Comparison of ENCODE assay signal across 1 cellular context in the genomic region with DNA sequence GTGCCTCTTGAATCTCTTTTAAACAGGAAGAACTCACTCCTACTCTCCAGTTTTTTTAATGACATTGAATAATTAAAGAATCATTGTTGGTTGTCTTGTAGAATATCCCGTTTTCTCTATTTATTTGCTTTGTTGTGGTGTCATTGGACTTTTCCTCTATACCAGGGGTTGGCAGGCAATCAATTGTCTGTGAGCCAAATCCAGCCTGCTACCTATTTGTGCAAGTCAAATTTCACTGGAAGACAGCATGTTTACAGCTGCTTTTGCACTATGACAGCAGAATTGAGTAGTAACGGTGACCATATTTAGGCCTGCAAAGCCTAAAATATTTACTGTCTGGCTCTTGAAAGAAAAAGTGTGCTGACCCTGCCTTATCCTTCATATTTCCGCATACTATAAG.
TF ChIP-seq lines count a peak whose summit lies in the region.

No MANE protein-coding gene starts in this region.

TF ChIP-seq in HepG2, 621 proteins besides CTCF, POLR2A, EP300 and RAD21 (continued from another document):
- TF ChIP-seq, protein P1, sequence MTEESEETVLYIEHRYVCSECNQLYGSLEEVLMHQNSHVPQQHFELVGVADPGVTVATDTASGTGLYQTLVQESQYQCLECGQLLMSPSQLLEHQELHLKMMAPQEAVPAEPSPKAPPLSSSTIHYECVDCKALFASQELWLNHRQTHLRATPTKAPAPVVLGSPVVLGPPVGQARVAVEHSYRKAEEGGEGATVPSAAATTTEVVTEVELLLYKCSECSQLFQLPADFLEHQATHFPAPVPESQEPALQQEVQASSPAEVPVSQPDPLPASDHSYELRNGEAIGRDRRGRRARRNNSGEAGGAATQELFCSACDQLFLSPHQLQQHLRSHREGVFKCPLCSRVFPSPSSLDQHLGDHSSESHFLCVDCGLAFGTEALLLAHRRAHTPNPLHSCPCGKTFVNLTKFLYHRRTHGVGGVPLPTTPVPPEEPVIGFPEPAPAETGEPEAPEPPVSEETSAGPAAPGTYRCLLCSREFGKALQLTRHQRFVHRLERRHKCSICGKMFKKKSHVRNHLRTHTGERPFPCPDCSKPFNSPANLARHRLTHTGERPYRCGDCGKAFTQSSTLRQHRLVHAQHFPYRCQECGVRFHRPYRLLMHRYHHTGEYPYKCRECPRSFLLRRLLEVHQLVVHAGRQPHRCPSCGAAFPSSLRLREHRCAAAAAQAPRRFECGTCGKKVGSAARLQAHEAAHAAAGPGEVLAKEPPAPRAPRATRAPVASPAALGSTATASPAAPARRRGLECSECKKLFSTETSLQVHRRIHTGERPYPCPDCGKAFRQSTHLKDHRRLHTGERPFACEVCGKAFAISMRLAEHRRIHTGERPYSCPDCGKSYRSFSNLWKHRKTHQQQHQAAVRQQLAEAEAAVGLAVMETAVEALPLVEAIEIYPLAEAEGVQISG (CRISPR knock-in tag; IDR thresholded peaks at IDR 0.05): no peak
- TF ChIP-seq, protein P2, sequence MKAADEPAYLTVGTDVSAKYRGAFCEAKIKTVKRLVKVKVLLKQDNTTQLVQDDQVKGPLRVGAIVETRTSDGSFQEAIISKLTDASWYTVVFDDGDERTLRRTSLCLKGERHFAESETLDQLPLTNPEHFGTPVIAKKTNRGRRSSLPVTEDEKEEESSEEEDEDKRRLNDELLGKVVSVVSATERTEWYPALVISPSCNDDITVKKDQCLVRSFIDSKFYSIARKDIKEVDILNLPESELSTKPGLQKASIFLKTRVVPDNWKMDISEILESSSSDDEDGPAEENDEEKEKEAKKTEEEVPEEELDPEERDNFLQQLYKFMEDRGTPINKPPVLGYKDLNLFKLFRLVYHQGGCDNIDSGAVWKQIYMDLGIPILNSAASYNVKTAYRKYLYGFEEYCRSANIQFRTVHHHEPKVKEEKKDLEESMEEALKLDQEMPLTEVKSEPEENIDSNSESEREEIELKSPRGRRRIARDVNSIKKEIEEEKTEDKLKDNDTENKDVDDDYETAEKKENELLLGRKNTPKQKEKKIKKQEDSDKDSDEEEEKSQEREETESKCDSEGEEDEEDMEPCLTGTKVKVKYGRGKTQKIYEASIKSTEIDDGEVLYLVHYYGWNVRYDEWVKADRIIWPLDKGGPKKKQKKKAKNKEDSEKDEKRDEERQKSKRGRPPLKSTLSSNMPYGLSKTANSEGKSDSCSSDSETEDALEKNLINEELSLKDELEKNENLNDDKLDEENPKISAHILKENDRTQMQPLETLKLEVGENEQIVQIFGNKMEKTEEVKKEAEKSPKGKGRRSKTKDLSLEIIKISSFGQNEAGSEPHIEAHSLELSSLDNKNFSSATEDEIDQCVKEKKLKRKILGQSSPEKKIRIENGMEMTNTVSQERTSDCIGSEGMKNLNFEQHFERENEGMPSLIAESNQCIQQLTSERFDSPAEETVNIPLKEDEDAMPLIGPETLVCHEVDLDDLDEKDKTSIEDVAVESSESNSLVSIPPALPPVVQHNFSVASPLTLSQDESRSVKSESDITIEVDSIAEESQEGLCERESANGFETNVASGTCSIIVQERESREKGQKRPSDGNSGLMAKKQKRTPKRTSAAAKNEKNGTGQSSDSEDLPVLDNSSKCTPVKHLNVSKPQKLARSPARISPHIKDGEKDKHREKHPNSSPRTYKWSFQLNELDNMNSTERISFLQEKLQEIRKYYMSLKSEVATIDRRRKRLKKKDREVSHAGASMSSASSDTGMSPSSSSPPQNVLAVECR (CRISPR knock-in tag; IDR thresholded peaks at IDR 0.05; ENCODE audit: borderline replicate concordance): no peak
